ENCODE assay signal across 27 cellular contexts in genomic region chr2:61222567-61222966, GRCh38.
"Had no signal": no experiment of that assay in that cellular context is flagged by ENCODE, and none has a peak within 500 bp of the region (broad histone marks: within the 10 kb centered on the region; RNA-seq: fewer than 3 reads in every experiment).

No MANE protein-coding gene starts in this region.

- DNase-seq: colonic mucosa; cortex of kidney; dermis blood vessel endothelial cell; dorsolateral prefrontal cortex; effector CD4-positive, alpha-beta T cell; effector CD8-positive, alpha-beta T cell; effector memory CD4-positive, alpha-beta T cell; effector memory CD8-positive, alpha-beta T cell; endodermal cell; erythroblast; esophagus squamous epithelium; foreskin keratinocyte; foreskin melanocyte; gastrocnemius medialis; glutamatergic neuron; head of caudate nucleus; heart left ventricle; heart right ventricle had no signal

- H3K27ac ChIP-seq: colonic mucosa, coronary artery, dorsolateral prefrontal cortex, epithelial cell of prostate, esophagus muscularis mucosa, esophagus squamous epithelium, foreskin keratinocyte, gastrocnemius medialis, gastroesophageal sphincter, heart left ventricle, heart right ventricle had no signal

- ATAC-seq: effector memory CD8-positive, alpha-beta T cell; esophagus mucosa; foreskin keratinocyte; gastrocnemius medialis; gastroesophageal sphincter; heart left ventricle; heart right ventricle had no signal

- H3K36me3 ChIP-seq: colonic mucosa had no signal

- FAIRE-seq: colon, endometrium, endothelial cell of umbilical vein, frontal cortex had no signal

- H3K27me3 ChIP-seq: colonic mucosa, dorsolateral prefrontal cortex, esophagus muscularis mucosa, esophagus squamous epithelium, foreskin keratinocyte, gastrocnemius medialis, gastroesophageal sphincter, heart left ventricle, heart right ventricle had no signal

- H3K9me3 ChIP-seq: colonic mucosa, esophagus muscularis mucosa, esophagus squamous epithelium, gastrocnemius medialis, gastroesophageal sphincter, heart left ventricle, heart right ventricle had no signal

- H3K4me3 ChIP-seq: colonic mucosa, coronary artery, dorsolateral prefrontal cortex, esophagus muscularis mucosa, esophagus squamous epithelium, gastrocnemius medialis, gastroesophageal sphincter, heart left ventricle, heart right ventricle had no signal

- H3K4me1 ChIP-seq: colonic mucosa, esophagus muscularis mucosa, esophagus squamous epithelium, gastrocnemius medialis, gastroesophageal sphincter, heart left ventricle, heart right ventricle had no signal
